29 cellular contexts compared by ENCODE assay signal in genomic region chr12:114700392-114701103, GRCh38. TPM values are rescaled to one million over a fixed set of nuclear protein-coding genes. Genes with fewer than 3 reads are reported as not detected.
DNase-seq lines count a peak whose midpoint lies in the region; TF ChIP-seq lines count a peak whose summit lies in the region.
"Had no signal": no experiment of that assay in that cellular context is flagged by ENCODE, and none has a peak within 500 bp of the region (broad histone marks: within the 10 kb centered on the region; RNA-seq: fewer than 3 reads in every experiment).

No MANE protein-coding gene starts in this region.

- peaks cover 58% of the 10 kb centered on the region for H3K4me1 ChIP-seq in HUES6 (ENCODE audit: control insufficient read depth, insufficient read depth, low read length)
- peaks cover 28% of the 10 kb centered on the region for H3K4me1 ChIP-seq in skeletal muscle satellite cell (ENCODE audit: control insufficient read depth, insufficient read depth, low read length)
- H3K4me1 ChIP-seq in HAP-1 = no peaks in the 10 kb centered on the region; the same call in 1 of the 2 replicates
- H3K4me1 ChIP-seq: testis had no signal

- peak overlapping the region; percentile 36 for H3K4me3 Mint-ChIP-seq in chondrocyte (ENCODE audit: unreplicated experiment)
- H3K4me3 Mint-ChIP-seq: activated CD4-positive, alpha-beta memory T cell treated with anti-CD3 and anti-CD28 coated beads for 36 hours; activated naive CD4-positive, alpha-beta T cell treated with anti-CD3 and anti-CD28 coated beads for 36 hours; CD4-positive, alpha-beta T cell; natural killer cell had no signal

- H3K4me3 ChIP-seq in HUES6 (ENCODE audit: low read depth, low read length) (peak overlapping the region; percentile 46), skeletal muscle satellite cell (ENCODE audit: low read length) (peak overlapping the region; percentile 46), HAP-1 (no peak overlapping the region)
- H3K4me3 ChIP-seq: SK-N-MC, skin epidermis had no signal

- peak overlapping the region; percentile 75 for H3K4me2 ChIP-seq in skeletal muscle satellite cell (ENCODE audit: low read length)

- H3K9ac ChIP-seq in HUES6 (ENCODE audit: low read length) (no peak overlapping the region), skeletal muscle satellite cell (ENCODE audit: low read depth, low read length) (no peak overlapping the region)

- H3K27me3 ChIP-seq in HUES6 (ENCODE audit: control insufficient read depth, insufficient read depth, low read length) = peaks cover 93% of the 10 kb centered on the region
- H3K27me3 ChIP-seq in skeletal muscle satellite cell (ENCODE audit: control insufficient read depth, insufficient read depth, low read length) = peaks cover 89% of the 10 kb centered on the region
- peaks cover 36% of the 10 kb centered on the region for H3K27me3 ChIP-seq in HAP-1 (ENCODE audit: low read depth)
- H3K27me3 ChIP-seq: testis had no signal

- H3K36me3 Mint-ChIP-seq in chondrocyte (ENCODE audit: low read depth) = no peaks in the 10 kb centered on the region
- H3K36me3 Mint-ChIP-seq: activated CD4-positive, alpha-beta memory T cell treated with anti-CD3 and anti-CD28 coated beads for 36 hours; natural killer cell had no signal

- H3K27me3 Mint-ChIP-seq in chondrocyte (ENCODE audit: low read depth) = peaks cover 83% of the 10 kb centered on the region

- no peaks in the 10 kb centered on the region for H3K9me3 Mint-ChIP-seq in chondrocyte (ENCODE audit: low read depth)
- H3K9me3 Mint-ChIP-seq: activated CD4-positive, alpha-beta memory T cell treated with anti-CD3 and anti-CD28 coated beads for 36 hours; activated naive CD4-positive, alpha-beta T cell treated with anti-CD3 and anti-CD28 coated beads for 36 hours; CD4-positive, alpha-beta T cell had no signal

- H3K27ac ChIP-seq in HUES6 (ENCODE audit: low read depth, low read length) = no peak overlapping the region
- H3K27ac ChIP-seq: HL-60, RWPE1, SK-N-MC, skin epidermis, testis, WERI-Rb-1 had no signal

- H3K9me3 ChIP-seq in HUES6 (ENCODE audit: control insufficient read depth, insufficient read depth, low read depth, low read length) (no peaks in the 10 kb centered on the region), skeletal muscle satellite cell (replicated peaks; ENCODE audit: low read length) (no peaks in the 10 kb centered on the region), HAP-1 (no peaks in the 10 kb centered on the region)
- H3K9me3 ChIP-seq: testis had no signal

- no peak for DNase-seq in chondrocyte (ENCODE audit: low spot score)
- DNase-seq in left kidney (ENCODE audit: low read depth, low spot score) = peak; percentile 48
- no peak for DNase-seq in HAP-1 (ENCODE audit: low spot score in 2 of 2)
- DNase-seq in KG1 (lab: John Stamatoyannopoulos, UW) = no peak
- DNase-seq in activated CD4-positive, CD25-positive, alpha-beta regulatory T cell (lab: John Stamatoyannopoulos, UW) = no peak
- no peak for DNase-seq in stimulated activated CD4-positive, alpha-beta T cell treated with anti-CD3 and anti-CD28 coated beads, Interleukin-2, amount 100 ng/mL, for 24 hours
- DNase-seq: activated CD4-positive, alpha-beta memory T cell treated with anti-CD3 and anti-CD28 coated beads for 36 hours; activated naive CD4-positive, alpha-beta T cell treated with anti-CD3 and anti-CD28 coated beads for 36 hours; anterior cingulate cortex; CD4-positive, alpha-beta T cell; DMS 273 treated with DMSO at 0.1 percent for 48 hours; HCEC 1CT; left cardiac atrium; natural killer cell; NCI-H1436 treated with DMSO at 0.1 percent for 48 hours; NCI-H2171 treated with DMSO at 0.1 percent for 48 hours; NCI-H526 treated with DMSO at 0.1 percent for 48 hours; stimulated activated naive CD4-positive, alpha-beta T cell; testis; WERI-Rb-1 had no signal

- H3K36me3 ChIP-seq in HUES6 (ENCODE audit: control insufficient read depth, insufficient read depth, low read length) (no peaks in the 10 kb centered on the region), skeletal muscle satellite cell (ENCODE audit: insufficient read depth, low read length) (no peaks in the 10 kb centered on the region), HAP-1 (replicated peaks) (no peaks in the 10 kb centered on the region)
- H3K36me3 ChIP-seq: WERI-Rb-1 had no signal

- no peak for TF ChIP-seq CTCF in chondrocyte (IDR thresholded peaks at IDR 0.05)

- in situ Hi-C loops in HAP-1 (cut with MboI; ENCODE audit: low sequenced_read_pairs) = no loop called here

- H3K27ac Mint-ChIP-seq in chondrocyte (ENCODE audit: unreplicated experiment) = no peak overlapping the region
- H3K27ac Mint-ChIP-seq: activated CD4-positive, alpha-beta memory T cell treated with anti-CD3 and anti-CD28 coated beads for 36 hours; activated naive CD4-positive, alpha-beta T cell treated with anti-CD3 and anti-CD28 coated beads for 36 hours; CD4-positive, alpha-beta T cell; natural killer cell had no signal

- peaks cover 13% of the 10 kb centered on the region for H3K4me1 Mint-ChIP-seq in chondrocyte (ENCODE audit: low read depth)
- H3K4me1 Mint-ChIP-seq: IgD-negative memory B cell, natural killer cell had no signal

RNA-seq across cellular contexts. Expression of gene TBX3, which starts 16.6 kb away (rescaled TPM):
- 0.53 to 2.9 TPM (median 2.5 TPM) in 3 replicates for total RNA-seq in chondrocyte
- 68.1 and 69.0 TPM in 2 replicates for total RNA-seq in skeletal muscle satellite cell (2012; rRNA removed)
- total RNA-seq: activated CD4-positive, alpha-beta memory T cell treated with anti-CD3 and anti-CD28 coated beads for 36 hours; activated naive CD4-positive, alpha-beta T cell treated with anti-CD3 and anti-CD28 coated beads for 36 hours; G401; T-helper 2 cell treated with Interferon-gamma antibody and Interleukin-4, amounts not matched to agents 100 ng/mL and 5 ng/mL, for 36 hours had no signal
